In the genomic region with DNA sequence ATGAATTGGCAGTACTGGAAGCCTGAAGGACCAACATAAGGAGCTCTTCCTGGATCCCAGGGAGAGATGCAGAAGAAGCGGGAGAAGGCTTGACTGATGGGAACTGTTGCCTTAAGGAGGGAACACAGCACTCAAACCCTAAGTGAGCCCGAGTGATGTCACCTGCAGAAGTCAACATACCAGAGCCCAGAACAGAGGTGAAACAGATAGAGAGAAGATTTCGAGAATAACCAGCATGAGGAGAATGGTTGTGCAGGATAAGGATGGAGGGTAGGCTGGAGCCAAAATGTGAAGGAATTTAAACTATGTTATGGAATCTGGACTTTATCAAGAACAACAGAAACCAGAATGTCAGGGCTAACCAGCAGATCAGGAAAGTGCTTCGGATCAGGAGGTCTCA, we compare ENCODE assay signal across 1 cellular context.
TF ChIP-seq lines count a peak whose summit lies in the region.

No MANE protein-coding gene starts in this region.

TF ChIP-seq in WTC11, 78 proteins besides CTCF, POLR2A, EP300 and RAD21 (continued from another document):
- TF ChIP-seq, protein P1, sequence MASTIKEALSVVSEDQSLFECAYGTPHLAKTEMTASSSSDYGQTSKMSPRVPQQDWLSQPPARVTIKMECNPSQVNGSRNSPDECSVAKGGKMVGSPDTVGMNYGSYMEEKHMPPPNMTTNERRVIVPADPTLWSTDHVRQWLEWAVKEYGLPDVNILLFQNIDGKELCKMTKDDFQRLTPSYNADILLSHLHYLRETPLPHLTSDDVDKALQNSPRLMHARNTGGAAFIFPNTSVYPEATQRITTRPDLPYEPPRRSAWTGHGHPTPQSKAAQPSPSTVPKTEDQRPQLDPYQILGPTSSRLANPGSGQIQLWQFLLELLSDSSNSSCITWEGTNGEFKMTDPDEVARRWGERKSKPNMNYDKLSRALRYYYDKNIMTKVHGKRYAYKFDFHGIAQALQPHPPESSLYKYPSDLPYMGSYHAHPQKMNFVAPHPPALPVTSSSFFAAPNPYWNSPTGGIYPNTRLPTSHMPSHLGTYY (CRISPR knock-in tag; IDR thresholded peaks at IDR 0.05), result no peak
